Comparison of ENCODE assay signal across 10 cellular contexts in genomic region chr15:61169904-61170695, GRCh38. TPM values are rescaled to one million over a fixed set of nuclear protein-coding genes. Genes with fewer than 3 reads are reported as not detected.
A peak's percentile ranks its signal among the peaks of the same experiment; 100 is the strongest.
DNase-seq lines count a peak whose midpoint lies in the region; ATAC-seq, FAIRE-seq and TF ChIP-seq lines count a peak whose summit lies in the region.
"Had no signal": no experiment of that assay in that cellular context is flagged by ENCODE, and none has a peak within 500 bp of the region (broad histone marks: within the 10 kb centered on the region; RNA-seq: fewer than 3 reads in every experiment).

No MANE protein-coding gene starts in this region.

- intact Hi-C loops in mucosa of descending colon (cut with DNase I, micrococcal nuclease) = no loop called here

- FAIRE-seq in RCC 7860 (lab: Jason Lieb, UNC) = no peak

- no peak for TF ChIP-seq CTCF in mucosa of descending colon (IDR thresholded peaks at IDR 0.05)

- DNase-seq in activated CD4-positive, alpha-beta T cell treated with anti-CD3 and anti-CD28 coated beads for 48 hours = peak; percentile 21
- DNase-seq in mucosa of descending colon (no peak), GOT3 (lab: John Stamatoyannopoulos, UW) (no peak), RCC 7860 (ENCODE audit: low spot score) (no peak)
- DNase-seq: KG1; NK-92 treated with Interleukin-12 subunit alpha and Interleukin-12 subunit beta, amount 100 ng/mL, for 24 hours had no signal

- H3K36me3 ChIP-seq in mucosa of descending colon (ENCODE audit: low read depth) = no peaks in the 10 kb centered on the region

- H3K4me1 ChIP-seq in mucosa of descending colon (ENCODE audit: low read depth) = no peaks in the 10 kb centered on the region

- no peak overlapping the region for H3K4me3 ChIP-seq in mucosa of descending colon

- no peaks in the 10 kb centered on the region for H3K9me3 ChIP-seq in mucosa of descending colon

- ATAC-seq in GM18508 (IDR thresholded peaks at IDR 0.05; ENCODE audit: insufficient read depth, unreplicated experiment) = peak; percentile 65
- peak; percentile 68 for ATAC-seq in HG02981 (IDR thresholded peaks at IDR 0.05; ENCODE audit: unreplicated experiment)
- peak; percentile 25 for ATAC-seq in mucosa of descending colon
- ATAC-seq in GM18861 (IDR thresholded peaks at IDR 0.05; ENCODE audit: unreplicated experiment) = no peak
- ATAC-seq: HCT116 had no signal

RNA-seq across cellular contexts. Expression of gene RORA, which starts 59.0 kb away (rescaled TPM):
- total RNA-seq in mucosa of descending colon = 10 to 100 TPM in 1 of 3 donors, 1 to 10 TPM in 2; 8.1 to 29.5 (median 9.8) TPM
